In genomic region chr19:2469915-2470200, GRCh38 we compare ENCODE assay signal across 7 cellular contexts. TPM values are rescaled to one million over a fixed set of nuclear protein-coding genes. Genes with fewer than 3 reads are reported as not detected.
A peak's percentile ranks its signal among the peaks of the same experiment; 100 is the strongest.
DNase-seq lines count a peak whose midpoint lies in the region; ATAC-seq and TF ChIP-seq lines count a peak whose summit lies in the region.
"Not testable (repeated sequence)": the region's sequence is repeated elsewhere in the genome, so short reads cannot be mapped to it uniquely, and the experiment has no call there.

No MANE protein-coding gene starts in this region.

- not testable (repeated sequence) for H3K18ac ChIP-seq in IMR-90 (ENCODE audit: low read depth, low read length); mesenchymal stem cell (ENCODE audit: low read depth in 1 of 2, low read length in 2 of 2)
- peak overlapping the region; percentile 25 for H3K18ac ChIP-seq in trophoblast cell (ENCODE audit: low read length)

- H3K9ac ChIP-seq in IMR-90 (ENCODE audit: low read depth, low read length); trophoblast cell (ENCODE audit: low read length): not testable (repeated sequence)
- peak overlapping the region; percentile 45 for H3K9ac ChIP-seq in mesenchymal stem cell (ENCODE audit: low read length)

- H2AFZ ChIP-seq in IMR-90 (replicated peaks; ENCODE audit: low read length, poor library complexity), result peak overlapping the region; percentile 74
- not testable (repeated sequence) for H2AFZ ChIP-seq in mesenchymal stem cell (ENCODE audit: low read depth, low read length); trophoblast cell (ENCODE audit: insufficient read depth, low read length, poor library complexity)

- CTCF ChIA-PET in Caco-2 (lab: Charles Lee); IMR-90 (lab: Yijun Ruan, JAX): not testable (repeated sequence)
- CTCF ChIA-PET in activated CD8-positive, alpha-beta T cell treated with anti-CD3 and anti-CD28 coated beads for 36 hours (lab: Charles Lee), result interaction anchor here (1.6 to 8.2 kb wide), 3 partner anchors 130 to 167 kb away, joined by 4 to 91 read pairs (median 7); no protein-coding TSS in a partner anchor
- CTCF ChIA-PET in MCF 10A (lab: Yijun Ruan, JAX), result interaction anchor here (0.6 to 2.8 kb wide), 3 partner anchors 15 to 596 kb away, joined by 3 to 11 read pairs (median 3); no protein-coding TSS in a partner anchor

- H4K8ac ChIP-seq in IMR-90 (ENCODE audit: low read depth in 2 of 2, low read length in 2 of 2); mesenchymal stem cell (ENCODE audit: low read length); trophoblast cell (ENCODE audit: low read depth, low read length): not testable (repeated sequence)

- H2BK15ac ChIP-seq in IMR-90 (ENCODE audit: low read depth, low read length); mesenchymal stem cell (ENCODE audit: low read depth, poor library complexity, severe bottlenecking): not testable (repeated sequence)

- H2BK5ac ChIP-seq in IMR-90 (ENCODE audit: low read depth, low read length, poor library complexity, severe bottlenecking); mesenchymal stem cell (ENCODE audit: low read depth, low read length, poor library complexity, severe bottlenecking): not testable (repeated sequence)
- peak overlapping the region; percentile 42 for H2BK5ac ChIP-seq in trophoblast cell (ENCODE audit: low read depth, low read length, poor library complexity)

- not testable (repeated sequence) for H3K56ac ChIP-seq in IMR-90 (ENCODE audit: extremely low read depth, insufficient read depth, low read length)

- not testable (repeated sequence) for TF ChIP-seq POLR2A in IMR-90 (IDR thresholded peaks at IDR 0.05; ENCODE audit: low read depth, low read length)

- not testable (repeated sequence) for H3K9me1 ChIP-seq in IMR-90 (ENCODE audit: insufficient read depth, low read length)

- TF ChIP-seq CTCF in Caco-2 (IDR thresholded peaks at IDR 0.05; ENCODE audit: insufficient read depth in 1 of 2, low read depth in 1 of 2, low read length in 1 of 2, severe bottlenecking in 1 of 2, unreplicated experiment in 1 of 2); IMR-90 (conservative IDR thresholded peaks at IDR 0.05; ENCODE audit: low read depth, low read length); RWPE2 (IDR thresholded peaks at IDR 0.05; ENCODE audit: poor library complexity, severe bottlenecking); activated CD8-positive, alpha-beta T cell treated with anti-CD3 and anti-CD28 coated beads for 36 hours (IDR thresholded peaks at IDR 0.05); MCF 10A (IDR thresholded peaks at IDR 0.05; ENCODE audit: unreplicated experiment): not testable (repeated sequence)

- not testable (repeated sequence) for H4K20me1 ChIP-seq in IMR-90 (ENCODE audit: insufficient read depth, low read length)

- H4K12ac ChIP-seq in trophoblast cell (ENCODE audit: low read depth, low read length), result not testable (repeated sequence)

- intact Hi-C loops in Caco-2 (cut with micrococcal nuclease; ENCODE audit: unreplicated experiment); activated CD8-positive, alpha-beta T cell treated with anti-CD3 and anti-CD28 coated beads for 36 hours (cut with micrococcal nuclease); MCF 10A (cut with micrococcal nuclease): not testable (repeated sequence)
- intact Hi-C loops in IMR-90 (cut with micrococcal nuclease), result loop anchor here (10.0 kb wide), 1 partner anchor 275 kb away; the partner anchor contains the start of gene SLC39A3

- not testable (repeated sequence) for H3K36me3 ChIP-seq in Caco-2 (ENCODE audit: control insufficient read depth, insufficient read depth, low read length); IMR-90 (ENCODE audit: control insufficient read depth, insufficient read depth, low read length); RWPE2 (ENCODE audit: low read depth); mesenchymal stem cell (ENCODE audit: control insufficient read depth in 1 of 2, insufficient read depth in 2 of 2, low read depth in 1 of 2, low read length in 2 of 2); trophoblast cell (ENCODE audit: control insufficient read depth in 1 of 2, insufficient read depth in 2 of 2, low read length in 2 of 2)

- H2BK20ac ChIP-seq in IMR-90 (ENCODE audit: low read depth, low read length), result not testable (repeated sequence)

- H3K27ac ChIP-seq in IMR-90 (ENCODE audit: insufficient read depth, low read length); mesenchymal stem cell (ENCODE audit: low read length, poor library complexity, severe bottlenecking): not testable (repeated sequence)
- H3K27ac ChIP-seq in RWPE2 (ENCODE audit: poor library complexity, severe bottlenecking) (peak overlapping the region; percentile 43), trophoblast cell (ENCODE audit: low read depth, low read length) (peak overlapping the region; percentile 94)

- not testable (repeated sequence) for H3K36me3 Mint-ChIP-seq in Caco-2 (ENCODE audit: insufficient read depth, unreplicated experiment); activated CD8-positive, alpha-beta T cell treated with anti-CD3 and anti-CD28 coated beads for 36 hours (ENCODE audit: low read depth); MCF 10A (ENCODE audit: insufficient read depth, unreplicated experiment)

- DNase-seq in Caco-2; IMR-90; RWPE2 (ENCODE audit: low spot score); activated CD8-positive, alpha-beta T cell treated with anti-CD3 and anti-CD28 coated beads for 36 hours; MCF 10A (ENCODE audit: unreplicated experiment); mesenchymal stem cell; trophoblast cell: not testable (repeated sequence)

- not testable (repeated sequence) for H3K14ac ChIP-seq in IMR-90 (replicated peaks; ENCODE audit: low read depth, low read length); mesenchymal stem cell (ENCODE audit: low read length in 2 of 2)
- peak overlapping the region; percentile 40 for H3K14ac ChIP-seq in trophoblast cell (ENCODE audit: low read length)

- not testable (repeated sequence) for H3K4me3 ChIP-seq in Caco-2 (ENCODE audit: low read depth, low read length); IMR-90 (ENCODE audit: insufficient read depth, low read depth, low read length); RWPE2 (ENCODE audit: severe bottlenecking); mesenchymal stem cell (ENCODE audit: insufficient read depth in 1 of 2, low read depth in 1 of 2, low read length in 2 of 2); trophoblast cell (ENCODE audit: low read depth, low read length)

- BruUV-seq in Caco-2 (replicated peaks; lab: Mats Ljungman, UMichigan); IMR-90 (replicated peaks; lab: Mats Ljungman, UMichigan); MCF 10A (replicated peaks; lab: Mats Ljungman, UMichigan): not testable (repeated sequence)

- not testable (repeated sequence) for H3K27me3 Mint-ChIP-seq in Caco-2 (ENCODE audit: insufficient read depth, unreplicated experiment); activated CD8-positive, alpha-beta T cell treated with anti-CD3 and anti-CD28 coated beads for 36 hours; MCF 10A (ENCODE audit: insufficient read depth, unreplicated experiment)

- not testable (repeated sequence) for H3K23ac ChIP-seq in IMR-90 (ENCODE audit: low read depth, low read length); mesenchymal stem cell (ENCODE audit: low read length in 2 of 2); trophoblast cell (ENCODE audit: low read length)

- not testable (repeated sequence) for TF ChIP-seq RAD21 in IMR-90 (IDR thresholded peaks at IDR 0.05; ENCODE audit: low read length)

- not testable (repeated sequence) for H4K5ac ChIP-seq in IMR-90 (ENCODE audit: low read depth, low read length)

- 83% methylated on average over 5 of the region's 8 CpGs; no CpG with 5 or more reads in 1 of the 2 experiments for WGBS in IMR-90 (ENCODE audit: extremely low coverage in 2 of 2, insufficient read length in 1 of 2), 2 experiments
- WGBS in mesenchymal stem cell, result 73% methylated on average over 8 of the region's 8 CpGs
- WGBS in trophoblast cell (ENCODE audit: extremely low coverage, insufficient coverage, insufficient read length), result no CpG with 5 or more reads among the region's 8 CpGs

- not testable (repeated sequence) for ATAC-seq in IMR-90 (ENCODE audit: low read depth); RWPE2 (ENCODE audit: low read depth); activated CD8-positive, alpha-beta T cell treated with anti-CD3 and anti-CD28 coated beads for 36 hours

- not testable (repeated sequence) for H3K9me3 Mint-ChIP-seq in Caco-2 (ENCODE audit: unreplicated experiment); activated CD8-positive, alpha-beta T cell treated with anti-CD3 and anti-CD28 coated beads for 36 hours; MCF 10A (ENCODE audit: unreplicated experiment)

- not testable (repeated sequence) for H3K4me1 Mint-ChIP-seq in Caco-2 (ENCODE audit: low read depth, unreplicated experiment); MCF 10A (ENCODE audit: insufficient read depth, unreplicated experiment)
- H3K4me1 Mint-ChIP-seq in activated CD8-positive, alpha-beta T cell treated with anti-CD3 and anti-CD28 coated beads for 36 hours (ENCODE audit: low read depth), result peaks cover 18% of the 10 kb centered on the region

- peak overlapping the region; percentile 43; the same call in 1 of the 2 replicates for H3K4ac ChIP-seq in IMR-90 (ENCODE audit: low read depth, low read length)
- not testable (repeated sequence) for H3K4ac ChIP-seq in mesenchymal stem cell (ENCODE audit: low read depth in 1 of 2, low read length in 2 of 2)
- H3K4ac ChIP-seq in trophoblast cell (ENCODE audit: low read depth, low read length), result peak overlapping the region; percentile 17

- not testable (repeated sequence) for H3K4me2 ChIP-seq in IMR-90 (ENCODE audit: low read depth, low read length); mesenchymal stem cell (ENCODE audit: low read length, poor library complexity, severe bottlenecking); trophoblast cell (ENCODE audit: low read length)

- not testable (repeated sequence) for H2BK120ac ChIP-seq in IMR-90 (ENCODE audit: low read depth, low read length); mesenchymal stem cell (ENCODE audit: low read depth, low read length)
- peak overlapping the region; percentile 23 for H2BK120ac ChIP-seq in trophoblast cell (ENCODE audit: insufficient read depth, low read length, poor library complexity)

- not testable (repeated sequence) for H3K4me3 Mint-ChIP-seq in Caco-2 (ENCODE audit: unreplicated experiment); MCF 10A (ENCODE audit: unreplicated experiment)
- peak overlapping the region; percentile 3 for H3K4me3 Mint-ChIP-seq in activated CD8-positive, alpha-beta T cell treated with anti-CD3 and anti-CD28 coated beads for 36 hours

- H2BK12ac ChIP-seq in mesenchymal stem cell (ENCODE audit: low read length in 2 of 2), result not testable (repeated sequence)
- peak overlapping the region; percentile 67 for H2BK12ac ChIP-seq in trophoblast cell (ENCODE audit: low read length)

- H3K27ac Mint-ChIP-seq in Caco-2 (ENCODE audit: unreplicated experiment) (peak overlapping the region; percentile 53), MCF 10A (ENCODE audit: low read depth, unreplicated experiment) (peak overlapping the region; percentile 36)
- H3K27ac Mint-ChIP-seq in activated CD8-positive, alpha-beta T cell treated with anti-CD3 and anti-CD28 coated beads for 36 hours, result peak overlapping the region; percentile 22

- POLR2A ChIA-PET in Caco-2 (lab: Charles Lee); IMR-90 (lab: Charles Lee; ENCODE audit: unreplicated experiment): not testable (repeated sequence)
- POLR2A ChIA-PET in activated CD8-positive, alpha-beta T cell treated with anti-CD3 and anti-CD28 coated beads for 36 hours (lab: Charles Lee), result interaction anchor here (0.8 to 1.6 kb wide), 5 partner anchors 12 to 151 kb away, joined by 3 to 7 read pairs (median 4); no protein-coding TSS in a partner anchor
- POLR2A ChIA-PET in MCF 10A (lab: Yijun Ruan, JAX), result interaction anchor here (0.7 to 1.6 kb wide), 3 partner anchors 42 to 166 kb away, joined by 3 to 5 read pairs (median 4); no protein-coding TSS in a partner anchor

- H2AK5ac ChIP-seq in IMR-90 (ENCODE audit: low read depth, low read length); mesenchymal stem cell (ENCODE audit: low read length, severe bottlenecking): not testable (repeated sequence)
- peak overlapping the region; percentile 16 for H2AK5ac ChIP-seq in trophoblast cell (ENCODE audit: low read length)

- H3K79me2 ChIP-seq in trophoblast cell (ENCODE audit: control insufficient read depth, insufficient read depth, low read length, poor library complexity), result not testable (repeated sequence)

- in situ Hi-C loops in IMR-90 (cut with MboI; ENCODE audit: low sequenced_read_pairs), result loop anchor here (5.0 kb wide), 1 partner anchor 142 kb away; no protein-coding TSS in a partner anchor

- H2AK9ac ChIP-seq in IMR-90 (replicated peaks; ENCODE audit: low read depth, low read length, poor library complexity), result not testable (repeated sequence)

- dilution Hi-C loops in IMR-90 (cut with HindIII; ENCODE audit: low sequenced_read_pairs, unreplicated experiment), result not testable (repeated sequence)

- not testable (repeated sequence) for H3K79me1 ChIP-seq in IMR-90 (ENCODE audit: low read depth in 1 of 2, low read length in 2 of 2); mesenchymal stem cell (replicated peaks; ENCODE audit: low read length, poor library complexity, severe bottlenecking)
- peaks cover 22% of the 10 kb centered on the region for H3K79me1 ChIP-seq in trophoblast cell (ENCODE audit: low read length)

- H4K91ac ChIP-seq in IMR-90 (ENCODE audit: insufficient read depth, low read depth, low read length); mesenchymal stem cell (ENCODE audit: low read length): not testable (repeated sequence)
- H4K91ac ChIP-seq in trophoblast cell (ENCODE audit: low read depth, low read length), result peak overlapping the region; percentile 86

- not testable (repeated sequence) for H3K27me3 ChIP-seq in Caco-2 (replicated peaks; ENCODE audit: control insufficient read depth, insufficient read depth, low read length); IMR-90 (ENCODE audit: control insufficient read depth, insufficient read depth, low read length); RWPE2 (ENCODE audit: insufficient read depth, poor library complexity, severe bottlenecking); mesenchymal stem cell (ENCODE audit: control insufficient read depth in 1 of 2, insufficient read depth in 1 of 2, low read length in 2 of 2); trophoblast cell (ENCODE audit: insufficient read depth, low read length)

- not testable (repeated sequence) for H3K4me1 ChIP-seq in Caco-2; IMR-90 (ENCODE audit: control insufficient read depth, insufficient read depth, low read length); RWPE2 (ENCODE audit: insufficient read depth, poor library complexity, severe bottlenecking); mesenchymal stem cell (ENCODE audit: control insufficient read depth, insufficient read depth, low read depth, low read length)
- H3K4me1 ChIP-seq in trophoblast cell (ENCODE audit: control insufficient read depth in 1 of 2, insufficient read depth in 2 of 2, low read length in 2 of 2), result peaks cover 9 to 12% of the 10 kb centered on the region in 2 experiments

- not testable (repeated sequence) for H3K9me3 ChIP-seq in Caco-2; IMR-90 (ENCODE audit: control insufficient read depth, insufficient read depth, low read length); RWPE2 (ENCODE audit: severe bottlenecking); mesenchymal stem cell (ENCODE audit: control insufficient read depth, low read length); trophoblast cell (ENCODE audit: insufficient read depth, low read depth, low read length)

RNA-seq across cellular contexts. Expression of gene GADD45B, which starts 6.1 kb away (rescaled TPM):
- 20.2 and 23.8 TPM in 2 replicates for total RNA-seq in Caco-2 (2022)
- total RNA-seq in IMR-90 (2012; rRNA removed), result 28.1 and 30.1 TPM in 2 replicates
- 84.0 and 106 TPM in 2 replicates for polyA plus RNA-seq in IMR-90 (2012; rRNA removed)
- polyA plus RNA-seq in IMR-90 (2012; cell fraction: cytosol; rRNA removed), result 70.3 and 87.0 TPM in 2 replicates
- 301 and 400 TPM in 2 replicates for polyA plus RNA-seq in IMR-90 (2012; cell fraction: nucleus; rRNA removed; ENCODE audit: low replicate concordance)
- total RNA-seq in activated CD8-positive, alpha-beta T cell treated with anti-CD3 and anti-CD28 coated beads for 36 hours, result 100 to 1,000 TPM in 1 of 2 experiments, 10 to 100 TPM in 1; 98.3 to 102 TPM
- total RNA-seq in MCF 10A (2022), result 28.0 and 53.8 TPM in 2 replicates
- polyA plus RNA-seq in mesenchymal stem cell (2013, experiment 1 of 2), result 57.8 TPM
- polyA plus RNA-seq in mesenchymal stem cell (2013, experiment 2 of 2), result 51.9 TPM
- polyA plus RNA-seq in trophoblast cell (2013), result 89.4 and 93.2 TPM in 2 replicates

RNA-seq across cellular contexts. Expression of gene LMNB2, which starts 13.1 kb away (rescaled TPM):
- 128 and 130 TPM in 2 replicates for total RNA-seq in Caco-2 (2022)
- 104 and 108 TPM in 2 replicates for total RNA-seq in IMR-90 (2012; rRNA removed)
- polyA plus RNA-seq in IMR-90 (2012; rRNA removed), result 106 and 117 TPM in 2 replicates
- polyA plus RNA-seq in IMR-90 (2012; cell fraction: cytosol; rRNA removed), result 57.0 and 66.3 TPM in 2 replicates
- polyA plus RNA-seq in IMR-90 (2012; cell fraction: nucleus; rRNA removed; ENCODE audit: low replicate concordance), result 88.6 and 109 TPM in 2 replicates
- total RNA-seq in activated CD8-positive, alpha-beta T cell treated with anti-CD3 and anti-CD28 coated beads for 36 hours, result 10 to 100 TPM; 90.9 to 96.3 TPM
- 85.2 and 85.6 TPM in 2 replicates for total RNA-seq in MCF 10A (2022)
- polyA plus RNA-seq in mesenchymal stem cell (2013, experiment 1 of 2), result 37.7 TPM
- polyA plus RNA-seq in mesenchymal stem cell (2013, experiment 2 of 2), result 35.4 TPM
- polyA plus RNA-seq in trophoblast cell (2013), result 103 and 105 TPM in 2 replicates

RNA-seq across cellular contexts. Expression of gene TIMM13, which starts 42.5 kb away (rescaled TPM):
- total RNA-seq in Caco-2 (2022) (200 and 217 TPM in 2 replicates), IMR-90 (2012; rRNA removed) (21.0 and 29.2 TPM in 2 replicates), MCF 10A (2022) (123 and 188 TPM in 2 replicates)
- 62.3 and 93.7 TPM in 2 replicates for polyA plus RNA-seq in IMR-90 (2012; rRNA removed)
- 73.2 and 85.8 TPM in 2 replicates for polyA plus RNA-seq in IMR-90 (2012; cell fraction: cytosol; rRNA removed)
- 30.1 and 56.4 TPM in 2 replicates for polyA plus RNA-seq in IMR-90 (2012; cell fraction: nucleus; rRNA removed; ENCODE audit: low replicate concordance)
- 100 to 1,000 TPM; 113 to 121 TPM for total RNA-seq in activated CD8-positive, alpha-beta T cell treated with anti-CD3 and anti-CD28 coated beads for 36 hours
- polyA plus RNA-seq in mesenchymal stem cell (2013, experiment 1 of 2), result 92.8 TPM
- 91.7 TPM for polyA plus RNA-seq in mesenchymal stem cell (2013, experiment 2 of 2)
- polyA plus RNA-seq in trophoblast cell (2013), result 79.5 and 82.1 TPM in 2 replicates
